Comparison of ENCODE assay signal across 7 cellular contexts in genomic region chr4:76334885-76335284, GRCh38. TPM values are rescaled to one million over a fixed set of nuclear protein-coding genes. Genes with fewer than 3 reads are reported as not detected.
"Had no signal": no experiment of that assay in that cellular context is flagged by ENCODE, and none has a peak within 500 bp of the region (broad histone marks: within the 10 kb centered on the region; RNA-seq: fewer than 3 reads in every experiment).

No MANE protein-coding gene starts in this region.

- DNase-seq: GDM1, GF-D8 had no signal

- H3K4me3 ChIP-seq: GM12878 had no signal

- ATAC-seq: GM12878 had no signal

- FAIRE-seq: G401.6, GM12878, GM12891, GM18507, GM19239 had no signal

RNA-seq across cellular contexts. Expression of gene STBD1, which starts 28.4 kb away (rescaled TPM):
- total RNA-seq: GM12878 had no signal
